ENCODE assay signal across 9 cellular contexts in the genomic region with DNA sequence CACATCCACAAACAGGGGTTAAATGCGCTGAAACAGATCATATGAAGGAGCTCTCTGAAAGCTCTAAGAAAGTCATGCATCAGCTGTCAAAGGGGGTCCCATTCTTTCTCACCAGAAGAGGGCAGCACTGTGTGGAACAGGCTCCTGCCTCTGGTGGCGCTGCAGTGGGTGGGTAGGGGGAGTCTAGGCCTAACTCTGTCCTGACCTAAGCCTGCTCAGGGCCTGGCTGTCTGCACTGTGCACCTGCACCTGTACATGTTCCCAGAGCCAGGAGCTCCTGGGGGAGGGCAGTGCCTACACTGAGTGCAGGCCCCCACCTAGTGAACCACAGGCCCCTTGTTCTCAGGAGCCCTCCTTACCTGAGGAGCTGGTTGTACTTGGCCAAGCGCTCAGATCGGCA. TPM values are rescaled to one million over a fixed set of nuclear protein-coding genes. Genes with fewer than 3 reads are reported as not detected.
DNase-seq lines count a peak whose midpoint lies in the region; ATAC-seq, FAIRE-seq and TF ChIP-seq lines count a peak whose summit lies in the region.
"Had no signal": no experiment of that assay in that cellular context is flagged by ENCODE, and none has a peak within 500 bp of the region (broad histone marks: within the 10 kb centered on the region; RNA-seq: fewer than 3 reads in every experiment).

No MANE protein-coding gene starts in this region.

- peak; percentile 62 for TF ChIP-seq CTCF in MM.1S (IDR thresholded peaks at IDR 0.05; ENCODE audit: low read length)
- peak; percentile 29 to 38 for TF ChIP-seq CTCF in left lung (IDR thresholded peaks at IDR 0.05)

- peaks cover 36% of the 10 kb centered on the region for H3K79me2 ChIP-seq in MM.1S (ENCODE audit: low read length)

- H3K4me3 Mint-ChIP-seq in activated naive CD4-positive, alpha-beta T cell treated with anti-CD3 and anti-CD28 coated beads, Interleukin-2, amount 10 ng/mL, durations not matched to agents 7 days and 5 days = no peak overlapping the region

- peaks cover 21% of the 10 kb centered on the region; the same call in 1 of the 2 replicates for H4K20me1 ChIP-seq in MM.1S (ENCODE audit: insufficient read depth, low read length)

- H3K27ac ChIP-seq in MM.1S (ENCODE audit: low read length) (no peak overlapping the region), left lung (peak overlapping the region in 1 of 2 donors; percentile 5)

- FAIRE-seq in GM12892 (lab: Jason Lieb, UNC) (no peak), H54 (lab: Jason Lieb, UNC) (no peak)
- FAIRE-seq: A204.1 had no signal

- H3F3A ChIP-seq in MM.1S (ENCODE audit: insufficient read depth, low read length) = peaks cover 34% of the 10 kb centered on the region

- TF ChIP-seq POLR2A in GM12892 (IDR thresholded peaks at IDR 0.05; ENCODE audit: low read depth, low read length) (no peak), H54 (IDR thresholded peaks at IDR 0.05; ENCODE audit: low read depth, low read length) (no peak)

- peak; percentile 9 for ATAC-seq in left lung

- peaks cover 69% of the 10 kb centered on the region for H3K4me1 Mint-ChIP-seq in activated naive CD4-positive, alpha-beta T cell treated with anti-CD3 and anti-CD28 coated beads, Interleukin-2, amount 10 ng/mL, durations not matched to agents 7 days and 5 days

- no peak overlapping the region for H3K9ac ChIP-seq in MM.1S (ENCODE audit: low read length)

- peaks cover 85% of the 10 kb centered on the region for H3K36me3 Mint-ChIP-seq in activated naive CD4-positive, alpha-beta T cell treated with anti-CD3 and anti-CD28 coated beads, Interleukin-2, amount 10 ng/mL, durations not matched to agents 7 days and 5 days

- DNase-seq in DMS 273 (lab: John Stamatoyannopoulos, UW; ENCODE audit: unreplicated experiment) = peak; percentile 75
- no peak for DNase-seq in DMS 273 treated with DMSO at 0.1 percent for 48 hours (lab: John Stamatoyannopoulos, UW)
- DNase-seq in MM.1S = no peak
- DNase-seq in activated naive CD4-positive, alpha-beta T cell treated with anti-CD3 and anti-CD28 coated beads, Interleukin-2, amount 10 ng/mL, durations not matched to agents 7 days and 5 days = peak; percentile 65
- peak in 1 of 2 donors; percentile 48 for DNase-seq in left lung
- no peak for DNase-seq in cortex of kidney (lab: John Stamatoyannopoulos, UW)
- no peak for DNase-seq in GM12892 (ENCODE audit: insufficient read length)
- DNase-seq in H54 (ENCODE audit: insufficient read length, low spot score) = no peak

- no peak overlapping the region for H2AFZ ChIP-seq in MM.1S (ENCODE audit: low read length)

- H3K27me3 ChIP-seq in MM.1S (replicated peaks; ENCODE audit: insufficient read depth, low read length) (no peaks in the 10 kb centered on the region), left lung (no peaks in the 10 kb centered on the region)

- H3K4me1 ChIP-seq in MM.1S (ENCODE audit: low read length) (0 out of 2 replicates have a peak, but pooled peaks cover 3% of the 10 kb centered on the region), left lung (peaks cover 3 to 46% of the 10 kb centered on the region in 2 donors)

- H3K9me3 ChIP-seq in MM.1S (replicated peaks; ENCODE audit: insufficient read depth, low read length) (no peaks in the 10 kb centered on the region), left lung (no peaks in the 10 kb centered on the region)

- H3K27ac Mint-ChIP-seq in activated naive CD4-positive, alpha-beta T cell treated with anti-CD3 and anti-CD28 coated beads, Interleukin-2, amount 10 ng/mL, durations not matched to agents 7 days and 5 days = peak overlapping the region; percentile 53

- no peaks in the 10 kb centered on the region for H3K9me3 Mint-ChIP-seq in activated naive CD4-positive, alpha-beta T cell treated with anti-CD3 and anti-CD28 coated beads, Interleukin-2, amount 10 ng/mL, durations not matched to agents 7 days and 5 days

- intact Hi-C loops in left lung (cut with DNase I) = no loop called here

- H3K27me3 Mint-ChIP-seq in activated naive CD4-positive, alpha-beta T cell treated with anti-CD3 and anti-CD28 coated beads, Interleukin-2, amount 10 ng/mL, durations not matched to agents 7 days and 5 days = no peaks in the 10 kb centered on the region

- no peak overlapping the region for H3K4me2 ChIP-seq in MM.1S (ENCODE audit: low read depth, low read length)

- H3K4me3 ChIP-seq in MM.1S (ENCODE audit: low read length) = no peak overlapping the region
- H3K4me3 ChIP-seq in left lung = no peak overlapping the region

- peaks cover 53% of the 10 kb centered on the region for H3K36me3 ChIP-seq in MM.1S (replicated peaks; ENCODE audit: insufficient read depth, low read length)
- H3K36me3 ChIP-seq in left lung = peaks cover 7 to 100% of the 10 kb centered on the region in 2 donors

- H3K9me2 ChIP-seq in MM.1S (replicated peaks; ENCODE audit: insufficient read depth, low read length) = no peaks in the 10 kb centered on the region

- CTCF ChIA-PET in activated naive CD4-positive, alpha-beta T cell treated with anti-CD3 and anti-CD28 coated beads, Interleukin-2, amount 10 ng/mL, durations not matched to agents 7 days and 5 days (lab: Charles Lee) = interaction anchor here (0.7 to 3.9 kb wide), 7 partner anchors 9 to 142 kb away, joined by 3 to 16 read pairs (median 7); no protein-coding TSS in a partner anchor

RNA-seq across cellular contexts. Expression of a gene that starts 16.0 kb away (rescaled TPM):
- total RNA-seq in left lung = 1,000 to 10,000 TPM in 1 of 2 donors, 100 to 1,000 TPM in 1; 753 to 1,734 TPM
- polyA plus RNA-seq in GM12892 (2012; ENCODE audit: missing spikeins) = 2,713 TPM

RNA-seq across cellular contexts. Expression of a gene that starts 45.1 kb away (rescaled TPM):
- total RNA-seq in left lung = 10 to 100 TPM; 73.3 to 76.8 TPM
- polyA plus RNA-seq in GM12892 (2012; ENCODE audit: missing spikeins) = 17.9 TPM

Comparison
In these comparisons a context has a peak if more than half of its experiments do, and no peak if none do; other contexts are left out.
1. DNase-seq: peak in DMS 273 (single experiment) and activated naive CD4-positive, alpha-beta T cell treated with anti-CD3 and anti-CD28 coated beads, Interleukin-2, amount 10 ng/mL, durations not matched to agents 7 days and 5 days (single experiment); none in DMS 273 treated with DMSO at 0.1 percent for 48 hours (single experiment), MM.1S (single experiment), cortex of kidney (single experiment), GM12892 (single experiment) and H54 (single experiment).